ENCODE assay signal across 2 cellular contexts in genomic region chr5:176418251-176418650, GRCh38.
TF ChIP-seq lines count a peak whose summit lies in the region.

No MANE protein-coding gene starts in this region.

TF ChIP-seq in endothelial cell of umbilical vein, 7 proteins besides CTCF, POLR2A, EP300 and RAD21:
- TF ChIP-seq MYC (IDR thresholded peaks at IDR 0.05; ENCODE audit: low read depth, low read length) = no peak
- no peak for TF ChIP-seq GATA2 (IDR thresholded peaks at IDR 0.05; ENCODE audit: insufficient read depth, insufficient read length, low read depth, low read length)
- TF ChIP-seq POLR2AphosphoS5 (IDR thresholded peaks at IDR 0.05; ENCODE audit: insufficient read depth, low read depth, low read length) = no peak
- no peak for TF ChIP-seq MAX (IDR thresholded peaks at IDR 0.05; ENCODE audit: insufficient read depth, insufficient read length)
- no peak for TF ChIP-seq JUN (IDR thresholded peaks at IDR 0.05; ENCODE audit: borderline replicate concordance, insufficient read depth, insufficient read length, low read depth)
- no peak for TF ChIP-seq EZH2 (IDR thresholded peaks at IDR 0.05; ENCODE audit: borderline replicate concordance, low read depth, low read length, severe bottlenecking)
- no peak for TF ChIP-seq FOS (IDR thresholded peaks at IDR 0.05; ENCODE audit: borderline replicate concordance, insufficient read depth, low read length)

TF ChIP-seq in SK-N-SH treated with all-trans-retinoic acid at 6 μM for 48 hours, 23 proteins besides CTCF, POLR2A, EP300 and RAD21:
- TF ChIP-seq BACH2 (CRISPR knock-in tag; IDR thresholded peaks at IDR 0.05; ENCODE audit: borderline replicate concordance) (no peak), PPARA (CRISPR knock-in tag; IDR thresholded peaks at IDR 0.05; ENCODE audit: borderline replicate concordance) (no peak), OSR1 (CRISPR knock-in tag; IDR thresholded peaks at IDR 0.05) (no peak), SNAI2 (CRISPR knock-in tag; IDR thresholded peaks at IDR 0.05) (no peak), ARNTL (CRISPR knock-in tag; IDR thresholded peaks at IDR 0.05; ENCODE audit: borderline replicate concordance, low read depth) (no peak), ZFP30 (CRISPR knock-in tag; IDR thresholded peaks at IDR 0.05) (no peak), POU6F1 (CRISPR knock-in tag; IDR thresholded peaks at IDR 0.05; ENCODE audit: borderline replicate concordance, low read depth) (no peak), ISL1 (CRISPR knock-in tag; IDR thresholded peaks at IDR 0.05) (no peak), TSHZ2 (CRISPR knock-in tag; IDR thresholded peaks at IDR 0.05) (no peak), ZNF70 (CRISPR knock-in tag; IDR thresholded peaks at IDR 0.05) (no peak), PATZ1 (CRISPR knock-in tag; IDR thresholded peaks at IDR 0.05; ENCODE audit: borderline replicate concordance) (no peak), ZNF8 (CRISPR knock-in tag; IDR thresholded peaks at IDR 0.05) (no peak), CREB5 (CRISPR knock-in tag; IDR thresholded peaks at IDR 0.05; ENCODE audit: low read depth) (no peak), TOX (CRISPR knock-in tag; IDR thresholded peaks at IDR 0.05; ENCODE audit: borderline replicate concordance) (no peak), GLIS3 (CRISPR knock-in tag; IDR thresholded peaks at IDR 0.05) (no peak), ESRRG (CRISPR knock-in tag; IDR thresholded peaks at IDR 0.05) (no peak), ZNF565 (CRISPR knock-in tag; conservative IDR thresholded peaks at IDR 0.05; ENCODE audit: low read depth) (no peak), TCF4 (CRISPR knock-in tag; IDR thresholded peaks at IDR 0.05; ENCODE audit: borderline replicate concordance) (no peak), CSRNP3 (CRISPR knock-in tag; IDR thresholded peaks at IDR 0.05) (no peak), ZC3H10 (CRISPR knock-in tag; IDR thresholded peaks at IDR 0.05) (no peak)
